In genomic region chr2:206328979-206329378, GRCh38 we compare ENCODE assay signal across 1 cellular context.
A peak's percentile ranks its signal among the peaks of the same experiment; 100 is the strongest.
TF ChIP-seq lines count a peak whose summit lies in the region.

No MANE protein-coding gene starts in this region.

TF ChIP-seq in GM23338, 12 proteins besides CTCF, POLR2A, EP300 and RAD21:
- TF ChIP-seq ZNF462 (CRISPR knock-in tag; IDR thresholded peaks at IDR 0.05): peak; percentile 81
- TF ChIP-seq, protein P1, sequence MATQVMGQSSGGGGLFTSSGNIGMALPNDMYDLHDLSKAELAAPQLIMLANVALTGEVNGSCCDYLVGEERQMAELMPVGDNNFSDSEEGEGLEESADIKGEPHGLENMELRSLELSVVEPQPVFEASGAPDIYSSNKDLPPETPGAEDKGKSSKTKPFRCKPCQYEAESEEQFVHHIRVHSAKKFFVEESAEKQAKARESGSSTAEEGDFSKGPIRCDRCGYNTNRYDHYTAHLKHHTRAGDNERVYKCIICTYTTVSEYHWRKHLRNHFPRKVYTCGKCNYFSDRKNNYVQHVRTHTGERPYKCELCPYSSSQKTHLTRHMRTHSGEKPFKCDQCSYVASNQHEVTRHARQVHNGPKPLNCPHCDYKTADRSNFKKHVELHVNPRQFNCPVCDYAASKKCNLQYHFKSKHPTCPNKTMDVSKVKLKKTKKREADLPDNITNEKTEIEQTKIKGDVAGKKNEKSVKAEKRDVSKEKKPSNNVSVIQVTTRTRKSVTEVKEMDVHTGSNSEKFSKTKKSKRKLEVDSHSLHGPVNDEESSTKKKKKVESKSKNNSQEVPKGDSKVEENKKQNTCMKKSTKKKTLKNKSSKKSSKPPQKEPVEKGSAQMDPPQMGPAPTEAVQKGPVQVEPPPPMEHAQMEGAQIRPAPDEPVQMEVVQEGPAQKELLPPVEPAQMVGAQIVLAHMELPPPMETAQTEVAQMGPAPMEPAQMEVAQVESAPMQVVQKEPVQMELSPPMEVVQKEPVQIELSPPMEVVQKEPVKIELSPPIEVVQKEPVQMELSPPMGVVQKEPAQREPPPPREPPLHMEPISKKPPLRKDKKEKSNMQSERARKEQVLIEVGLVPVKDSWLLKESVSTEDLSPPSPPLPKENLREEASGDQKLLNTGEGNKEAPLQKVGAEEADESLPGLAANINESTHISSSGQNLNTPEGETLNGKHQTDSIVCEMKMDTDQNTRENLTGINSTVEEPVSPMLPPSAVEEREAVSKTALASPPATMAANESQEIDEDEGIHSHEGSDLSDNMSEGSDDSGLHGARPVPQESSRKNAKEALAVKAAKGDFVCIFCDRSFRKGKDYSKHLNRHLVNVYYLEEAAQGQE (IDR thresholded peaks at IDR 0.05; ENCODE audit: unreplicated experiment): no peak
